ENCODE assay signal across 8 cellular contexts in the genomic region with DNA sequence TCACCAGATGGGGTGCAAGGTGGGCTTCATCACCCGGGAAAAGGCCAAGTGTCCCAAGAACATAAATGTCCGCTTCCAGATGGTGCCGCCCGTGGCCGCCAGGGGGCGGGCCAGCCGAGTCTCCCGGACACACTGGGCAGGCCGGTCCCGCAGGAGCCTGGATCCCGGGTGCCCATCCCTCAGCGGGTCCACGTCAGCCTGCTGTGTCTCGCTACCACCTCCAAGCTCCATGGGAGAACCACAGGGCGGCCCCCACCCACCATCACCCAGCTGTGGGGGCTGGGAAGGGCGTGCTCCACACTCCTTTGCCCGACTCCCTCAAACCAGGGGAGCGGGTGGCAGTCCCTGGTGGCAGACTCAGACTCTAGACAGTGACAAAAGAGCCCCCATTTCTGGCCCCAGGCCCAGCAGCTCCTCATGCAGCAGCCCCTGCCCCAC. TPM values are rescaled to one million over a fixed set of nuclear protein-coding genes. Genes with fewer than 3 reads are reported as not detected.
DNase-seq lines count a peak whose midpoint lies in the region; ATAC-seq, FAIRE-seq and TF ChIP-seq lines count a peak whose summit lies in the region.

No MANE protein-coding gene starts in this region.

- H3K4me3 ChIP-seq in Loucy (ENCODE audit: low read length, poor library complexity, severe bottlenecking) (no peak overlapping the region), WERI-Rb-1 (ENCODE audit: low read depth, low read length) (no peak overlapping the region), kidney (ENCODE audit: low read length in 2 of 2) (no peak overlapping the region)

- no TSS peak for BruUV-seq in MCF 10A (replicated peaks; lab: Mats Ljungman, UMichigan)

- no peaks in the 10 kb centered on the region for H3K79me2 ChIP-seq in Loucy (ENCODE audit: insufficient read depth, low read length)

- H3K9me3 ChIP-seq in Loucy (ENCODE audit: insufficient read depth, low read depth, low read length) = no peaks in the 10 kb centered on the region
- H3K9me3 ChIP-seq in WERI-Rb-1 (ENCODE audit: severe bottlenecking) = no peaks in the 10 kb centered on the region
- no peaks in the 10 kb centered on the region for H3K9me3 ChIP-seq in kidney (ENCODE audit: control insufficient read depth in 1 of 2, low read length in 2 of 2)

- intact Hi-C loops in MCF 10A (cut with micrococcal nuclease) (loop anchor here (1.0 kb wide), 1 partner anchor 149 kb away; no protein-coding TSS in a partner anchor), kidney (cut with DNase I) (loop anchor here (5.0 kb wide), 1 partner anchor 149 kb away; no protein-coding TSS in a partner anchor)

- peak; percentile 88 for TF ChIP-seq CTCF in Loucy (conservative IDR thresholded peaks at IDR 0.05; ENCODE audit: low read length)
- TF ChIP-seq CTCF in WERI-Rb-1 (IDR thresholded peaks at IDR 0.05; ENCODE audit: low read depth, low read length) = peak; percentile 90
- peak; percentile 89 for TF ChIP-seq CTCF in MCF 10A (IDR thresholded peaks at IDR 0.05; ENCODE audit: unreplicated experiment)
- TF ChIP-seq CTCF in kidney (IDR thresholded peaks at IDR 0.05; ENCODE audit: borderline replicate concordance, extremely low read depth, insufficient read depth) = peak; percentile 96

- peaks cover 16% of the 10 kb centered on the region for H3K4me1 Mint-ChIP-seq in MCF 10A (ENCODE audit: insufficient read depth, unreplicated experiment)

- no peaks in the 10 kb centered on the region for H4K20me1 ChIP-seq in Loucy (ENCODE audit: insufficient read depth, low read length, poor library complexity, severe bottlenecking)

- peak overlapping the region; percentile 68 for H3K9ac ChIP-seq in Loucy (ENCODE audit: low read depth, low read length, poor library complexity, severe bottlenecking)
- no peak overlapping the region for H3K9ac ChIP-seq in kidney (ENCODE audit: low read length in 2 of 2)

- H3K4me2 ChIP-seq in Loucy (ENCODE audit: low read depth, low read length, poor library complexity, severe bottlenecking) = peak overlapping the region; percentile 82

- H3K36me3 ChIP-seq in Loucy (ENCODE audit: insufficient read depth, low read length) (no peaks in the 10 kb centered on the region), WERI-Rb-1 (no peaks in the 10 kb centered on the region), kidney (ENCODE audit: control insufficient read depth in 1 of 2, insufficient read depth in 2 of 2, low read length in 2 of 2) (no peaks in the 10 kb centered on the region)

- POLR2A ChIA-PET in MCF 10A (lab: Yijun Ruan, JAX) = interaction anchor here (1.7 kb wide), 1 partner anchor 149 kb away, joined by 3 read pairs; no protein-coding TSS in a partner anchor

- H3K9me3 Mint-ChIP-seq in MCF 10A (ENCODE audit: unreplicated experiment) = no peaks in the 10 kb centered on the region

- no peaks in the 10 kb centered on the region for H3K9me2 ChIP-seq in Loucy (replicated peaks; ENCODE audit: low read depth, low read length)

- no peak overlapping the region for H3K27ac ChIP-seq in WERI-Rb-1
- H3K27ac ChIP-seq in kidney (ENCODE audit: low read depth in 2 of 2, low read length in 2 of 2) = no peak overlapping the region

- H3K4me3 Mint-ChIP-seq in MCF 10A (ENCODE audit: unreplicated experiment) = no peak overlapping the region

- ATAC-seq in GM19023 (IDR thresholded peaks at IDR 0.05; ENCODE audit: unreplicated experiment) = no peak
- no peak for ATAC-seq in HG02870 (IDR thresholded peaks at IDR 0.05; ENCODE audit: unreplicated experiment)

- H3F3A ChIP-seq in Loucy (ENCODE audit: low read depth) = no peaks in the 10 kb centered on the region

- peaks cover 13% of the 10 kb centered on the region for H3K36me3 Mint-ChIP-seq in MCF 10A (ENCODE audit: insufficient read depth, unreplicated experiment)

- no peak overlapping the region for H3K27ac Mint-ChIP-seq in MCF 10A (ENCODE audit: low read depth, unreplicated experiment)

- H3K4me1 ChIP-seq in Loucy (ENCODE audit: insufficient read depth, low read length, poor library complexity, severe bottlenecking) = peaks cover 36% of the 10 kb centered on the region
- H3K4me1 ChIP-seq in kidney (ENCODE audit: control insufficient read depth in 1 of 2, insufficient read depth in 1 of 2, low read depth in 1 of 2, low read length in 2 of 2) = peaks cover 6 to 39% of the 10 kb centered on the region in 2 donors

- CTCF ChIA-PET in MCF 10A (lab: Yijun Ruan, JAX) = interaction anchor here (0.6 to 4.0 kb wide), 15 partner anchors 9 to 162 kb away, joined by 3 to 12 read pairs (median 4); a partner anchor contains a TSS

- DNase-seq in EL = peak; percentile 65
- peak; percentile 80 for DNase-seq in WERI-Rb-1
- peak; percentile 63 for DNase-seq in MCF 10A (ENCODE audit: unreplicated experiment)
- peak; percentile 91 for DNase-seq in kidney
- peak; percentile 76 to 79 for DNase-seq in stimulated activated CD4-positive, alpha-beta T cell treated with anti-CD3 and anti-CD28 coated beads, Interleukin-2, amount 100 ng/mL, for 24 hours

- no peak overlapping the region for H2AFZ ChIP-seq in Loucy (ENCODE audit: low read length)

- H3K27me3 Mint-ChIP-seq in MCF 10A (ENCODE audit: insufficient read depth, unreplicated experiment) = peaks cover 29% of the 10 kb centered on the region

- H3K27me3 ChIP-seq in Loucy (ENCODE audit: insufficient read depth, low read length, poor library complexity, severe bottlenecking) (no peaks in the 10 kb centered on the region), WERI-Rb-1 (ENCODE audit: insufficient read depth, low read depth, severe bottlenecking) (no peaks in the 10 kb centered on the region)

- FAIRE-seq in kidney (lab: Jason Lieb, UNC) = no peak

RNA-seq across cellular contexts. Expression of a gene that starts 22.0 kb away (rescaled TPM):
- total RNA-seq in MCF 10A (2022) = 26.1 and 27.4 TPM in 2 replicates
- total RNA-seq in kidney = 48.6 TPM
- 59.1 TPM for polyA plus RNA-seq in kidney (ENCODE audit: insufficient read depth, low read depth, low replicate concordance)

RNA-seq across cellular contexts. Expression of a gene that starts 34.5 kb away (rescaled TPM):
- 33.5 and 33.7 TPM in 2 replicates for total RNA-seq in MCF 10A (2022)
- 26.1 TPM for total RNA-seq in kidney
- 6.3 TPM for polyA plus RNA-seq in kidney (ENCODE audit: insufficient read depth, low read depth, low replicate concordance)

RNA-seq across cellular contexts. Expression of a gene that starts 45.3 kb away (rescaled TPM):
- 16.7 and 24.5 TPM in 2 replicates for total RNA-seq in MCF 10A (2022)
- total RNA-seq in kidney = 38.9 TPM
- 33.3 TPM for polyA plus RNA-seq in kidney (ENCODE audit: insufficient read depth, low read depth, low replicate concordance)
